Comparison of ENCODE assay signal across 1 cellular context in genomic region chr19:44164673-44165512, GRCh38.
A peak's percentile ranks its signal among the peaks of the same experiment; 100 is the strongest.
TF ChIP-seq lines count a peak whose summit lies in the region.

Gene ZNF226 (plus strand): TSS chr19:44165100. CDS start chr19:44170081, 4,981 bp downstream.

TF ChIP-seq in HEK293, 187 proteins besides CTCF, POLR2A, EP300 and RAD21 (continued from another document and continues in another):
- TF ChIP-seq ZBTB7A (tag by site-specific recombination; IDR thresholded peaks at IDR 0.05; ENCODE audit: low read depth) (no peak; the same call in 1 of the 2 replicates), ZNF585B (tag by site-specific recombination; IDR thresholded peaks at IDR 0.05) (no peak), ZNF626 (tag by site-specific recombination; IDR thresholded peaks at IDR 0.05) (no peak), ZNF658 (tag by site-specific recombination; IDR thresholded peaks at IDR 0.05) (no peak), ZNF423 (tag by site-specific recombination; IDR thresholded peaks at IDR 0.05) (no peak), ZNF416 (tag by site-specific recombination; IDR thresholded peaks at IDR 0.05) (no peak), YY1 (tag by site-specific recombination; IDR thresholded peaks at IDR 0.05) (peak; percentile 91), ZNF488 (tag by site-specific recombination; IDR thresholded peaks at IDR 0.05) (no peak), KLF17 (tag by site-specific recombination; IDR thresholded peaks at IDR 0.05) (peak; percentile 64), TSHZ1 (tag by site-specific recombination; IDR thresholded peaks at IDR 0.05; ENCODE audit: borderline replicate concordance) (peak; percentile 62), ZNF518A (tag by site-specific recombination; conservative IDR thresholded peaks at IDR 0.05; ENCODE audit: low read depth) (peak; percentile 100), ZNF175 (tag by site-specific recombination; IDR thresholded peaks at IDR 0.05) (no peak), ZNF623 (tag by site-specific recombination; IDR thresholded peaks at IDR 0.05) (0 out of 2 replicates have a peak, but pooled peaks have one; percentile 9), ZNF677 (tag by site-specific recombination; IDR thresholded peaks at IDR 0.05) (0 out of 2 replicates have a peak, but pooled peaks have one; percentile 35), HIC1 (tag by site-specific recombination; IDR thresholded peaks at IDR 0.05) (no peak), ZNF707 (tag by site-specific recombination; IDR thresholded peaks at IDR 0.05) (no peak), FEZF1 (tag by site-specific recombination; IDR thresholded peaks at IDR 0.05) (no peak), ZNF600 (tag by site-specific recombination; IDR thresholded peaks at IDR 0.05) (peak; percentile 99), ZNF548 (tag by site-specific recombination; IDR thresholded peaks at IDR 0.05) (no peak), ZFP69B (tag by site-specific recombination; IDR thresholded peaks at IDR 0.05) (peak; percentile 50), ZNF280D (tag by site-specific recombination; IDR thresholded peaks at IDR 0.05) (peak; percentile 88), GLIS2 (tag by site-specific recombination; IDR thresholded peaks at IDR 0.05) (no peak), ZNF449 (tag by site-specific recombination; IDR thresholded peaks at IDR 0.05) (peak; percentile 74; the same call in 1 of the 2 replicates), ZNF341 (tag by site-specific recombination; IDR thresholded peaks at IDR 0.05; ENCODE audit: low read depth) (peak; percentile 88), ZFHX2 (tag by site-specific recombination; conservative IDR thresholded peaks at IDR 0.05) (peak; percentile 38), AEBP2 (tag by site-specific recombination; IDR thresholded peaks at IDR 0.05; ENCODE audit: borderline replicate concordance) (no peak), OSR2 (tag by site-specific recombination; IDR thresholded peaks at IDR 0.05) (peak; percentile 81; the same call in 1 of the 2 replicates), WT1 (tag by site-specific recombination; IDR thresholded peaks at IDR 0.05) (peak; percentile 35; the same call in 1 of the 2 replicates), ZBTB1 (tag by site-specific recombination; IDR thresholded peaks at IDR 0.05) (no peak), SP3 (tag by site-specific recombination; IDR thresholded peaks at IDR 0.05) (peak; percentile 98), ZBTB17 (tag by site-specific recombination; IDR thresholded peaks at IDR 0.05) (peak; percentile 100), ZIC2 (tag by site-specific recombination; IDR thresholded peaks at IDR 0.05) (no peak), ATF2 (tag by site-specific recombination; IDR thresholded peaks at IDR 0.05; ENCODE audit: low read depth) (no peak), ZNF132 (tag by site-specific recombination; IDR thresholded peaks at IDR 0.05; ENCODE audit: borderline replicate concordance) (no peak), PRDM1 (tag by site-specific recombination; IDR thresholded peaks at IDR 0.05) (no peak), ZNF155 (tag by site-specific recombination; IDR thresholded peaks at IDR 0.05) (no peak), KLF10 (tag by site-specific recombination; IDR thresholded peaks at IDR 0.05) (peak; percentile 35), ZNF704 (tag by site-specific recombination; IDR thresholded peaks at IDR 0.05) (no peak)
